35 cellular contexts compared by ENCODE assay signal in the genomic region with DNA sequence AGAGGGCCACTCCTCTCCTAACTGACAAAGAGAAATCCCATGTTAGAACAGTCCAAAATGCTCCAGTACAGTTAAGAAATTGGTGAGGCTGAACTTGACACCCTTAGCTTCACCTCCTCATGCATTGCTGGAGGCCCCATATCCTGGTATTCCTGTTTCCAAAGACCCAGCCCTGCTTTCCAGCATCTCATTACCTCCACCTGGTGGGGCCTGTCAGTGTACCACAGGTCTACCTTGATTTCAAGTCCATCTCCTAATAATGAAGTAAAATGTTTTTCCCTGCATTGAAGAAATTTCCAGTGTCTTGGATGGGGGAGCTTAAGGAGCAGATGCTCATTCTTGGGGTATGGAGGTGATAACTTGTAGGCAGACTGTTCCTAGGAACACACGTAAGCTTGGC.
DNase-seq lines count a peak whose midpoint lies in the region; ATAC-seq and TF ChIP-seq lines count a peak whose summit lies in the region.
"Had no signal": no experiment of that assay in that cellular context is flagged by ENCODE, and none has a peak within 500 bp of the region (broad histone marks: within the 10 kb centered on the region; RNA-seq: fewer than 3 reads in every experiment).

No MANE protein-coding gene starts in this region.

- no peaks in the 10 kb centered on the region for H3K9me3 Mint-ChIP-seq in MCF 10A (ENCODE audit: unreplicated experiment)
- H3K9me3 Mint-ChIP-seq in endodermal cell = peaks cover 37% of the 10 kb centered on the region

- no peak overlapping the region for H2AFZ ChIP-seq in PC-3 (ENCODE audit: low read length)
- H2AFZ ChIP-seq: GM23248 had no signal

- H3K36me3 Mint-ChIP-seq in MCF 10A (ENCODE audit: insufficient read depth, unreplicated experiment) (no peaks in the 10 kb centered on the region), endodermal cell (ENCODE audit: low read depth) (peaks cover 3% of the 10 kb centered on the region)

- H3K27me3 Mint-ChIP-seq in MCF 10A (ENCODE audit: insufficient read depth, unreplicated experiment) (no peaks in the 10 kb centered on the region), endodermal cell (ENCODE audit: insufficient read depth) (peaks cover 2% of the 10 kb centered on the region)

- H3K4me1 ChIP-seq in breast epithelium (no peaks in the 10 kb centered on the region), PC-3 (ENCODE audit: insufficient read depth, low read length) (no peaks in the 10 kb centered on the region), endodermal cell (ENCODE audit: control insufficient read depth, insufficient read depth, low read length) (no peaks in the 10 kb centered on the region)
- H3K4me1 ChIP-seq: Peyer's patch, testis had no signal

- peaks cover 6% of the 10 kb centered on the region in 2 donors for H3K9me3 ChIP-seq in breast epithelium
- H3K9me3 ChIP-seq in PC-3 (ENCODE audit: low read length) = no peaks in the 10 kb centered on the region
- peaks cover 32% of the 10 kb centered on the region for H3K9me3 ChIP-seq in endodermal cell (ENCODE audit: control insufficient read depth, low read length)
- H3K9me3 ChIP-seq: ascending aorta, prostate gland, right lobe of liver, testis had no signal

- no peaks in the 10 kb centered on the region for H4K20me1 ChIP-seq in PC-3 (ENCODE audit: low read length)

- no peaks in the 10 kb centered on the region for H3K4me1 Mint-ChIP-seq in MCF 10A (ENCODE audit: insufficient read depth, unreplicated experiment)
- peaks cover 4% of the 10 kb centered on the region for H3K4me1 Mint-ChIP-seq in endodermal cell
- H3K4me1 Mint-ChIP-seq: WTC11 had no signal

- BruUV-seq in MCF 10A (replicated peaks; lab: Mats Ljungman, UMichigan) = no TSS peak
- BruUV-seq in PC-3 (replicated peaks; lab: Mats Ljungman, UMichigan) = no TSS peak

- POLR2A ChIA-PET in MCF 10A (lab: Yijun Ruan, JAX) = no interaction called here
- POLR2A ChIA-PET in PC-3 (lab: Charles Lee; ENCODE audit: unreplicated experiment) = no interaction called here

- H3F3A ChIP-seq in PC-3 (ENCODE audit: low read length, unreplicated experiment) = no peaks in the 10 kb centered on the region

- no peaks in the 10 kb centered on the region for H3K36me3 ChIP-seq in breast epithelium
- H3K36me3 ChIP-seq in PC-3 (ENCODE audit: low read depth, low read length) = no peaks in the 10 kb centered on the region
- no peaks in the 10 kb centered on the region for H3K36me3 ChIP-seq in endodermal cell (ENCODE audit: control insufficient read depth, insufficient read depth, low read length)
- H3K36me3 ChIP-seq: ascending aorta, esophagus squamous epithelium, heart right ventricle, Peyer's patch, prostate gland, right lobe of liver, spleen had no signal

- H3K27me3 ChIP-seq in breast epithelium (no peaks in the 10 kb centered on the region), PC-3 (ENCODE audit: low read length) (no peaks in the 10 kb centered on the region), endodermal cell (ENCODE audit: control insufficient read depth, insufficient read depth, low read length, poor library complexity, severe bottlenecking) (no peaks in the 10 kb centered on the region)
- H3K27me3 ChIP-seq: ascending aorta, esophagus squamous epithelium, heart right ventricle, Peyer's patch, right lobe of liver, spleen, testis had no signal

- WGBS in endodermal cell (ENCODE audit: insufficient coverage in 1 of 2, insufficient read length in 1 of 2), 2 experiments = 86 to 97% methylated on average over 1 of the region's 1 CpG

- H3K4me3 Mint-ChIP-seq in MCF 10A (ENCODE audit: unreplicated experiment) (no peak overlapping the region), endodermal cell (no peak overlapping the region)
- H3K4me3 Mint-ChIP-seq: activated CD4-positive, alpha-beta T cell treated with anti-CD3 and anti-CD28 coated beads, Interleukin-2, amount 10 ng/mL, durations not matched to agents 24 days and 14 days; activated naive CD8-positive, alpha-beta T cell treated with anti-CD3 and anti-CD28 coated beads, Interleukin-2, amount 10 ng/mL, durations not matched to agents 7 days and 5 days; dendritic cell treated with granulocyte-macrophage colony-stimulating factor and Interleukin-4, amounts not matched to agents 40 ng/mL and 50 ng/mL, for 4 days; stimulated activated naive CD8-positive, alpha-beta T cell treated with anti-CD3 and anti-CD28 coated beads, Interleukin-15, Interleukin-2, amounts not matched to agents 100 ng/mL and 50 ng/mL, for 24 hours; WTC11 had no signal

- no peak overlapping the region for H3K4me2 ChIP-seq in PC-3 (ENCODE audit: low read length)

- TF ChIP-seq POLR2A in breast epithelium (IDR thresholded peaks at IDR 0.05) = no peak

- H3K27ac ChIP-seq in breast epithelium (no peak overlapping the region), PC-3 (ENCODE audit: low read length) (no peak overlapping the region), endodermal cell (ENCODE audit: low read depth, low read length) (no peak overlapping the region)
- H3K27ac ChIP-seq: ascending aorta, esophagus squamous epithelium, GM23248, heart right ventricle, Peyer's patch, prostate gland, right lobe of liver, spleen, testis had no signal

- H3K27ac Mint-ChIP-seq in MCF 10A (ENCODE audit: low read depth, unreplicated experiment) = no peak overlapping the region
- no peak overlapping the region for H3K27ac Mint-ChIP-seq in endodermal cell
- H3K27ac Mint-ChIP-seq: activated CD4-positive, alpha-beta T cell treated with anti-CD3 and anti-CD28 coated beads, Interleukin-2, amount 10 ng/mL, durations not matched to agents 24 days and 14 days; activated naive CD8-positive, alpha-beta T cell treated with anti-CD3 and anti-CD28 coated beads, Interleukin-2, amount 10 ng/mL, durations not matched to agents 7 days and 5 days; dendritic cell treated with granulocyte-macrophage colony-stimulating factor and Interleukin-4, amounts not matched to agents 40 ng/mL and 50 ng/mL, for 4 days; stimulated activated naive CD8-positive, alpha-beta T cell treated with anti-CD3 and anti-CD28 coated beads, Interleukin-15, Interleukin-2, amounts not matched to agents 100 ng/mL and 50 ng/mL, for 24 hours; T-cell; WTC11 had no signal

- intact Hi-C loops in MCF 10A (cut with micrococcal nuclease) = no loop called here
- intact Hi-C loops in breast epithelium (cut with DNase I; ENCODE audit: low total_unique reads) = no loop called here
- intact Hi-C loops in PC-3 (cut with micrococcal nuclease) = no loop called here

- H3K4me3 ChIP-seq in breast epithelium = no peak overlapping the region
- no peak overlapping the region for H3K4me3 ChIP-seq in PC-3 (ENCODE audit: low read length)
- H3K4me3 ChIP-seq in endodermal cell (ENCODE audit: low read length) = no peak overlapping the region
- H3K4me3 ChIP-seq: ascending aorta, esophagus squamous epithelium, GM23248, heart right ventricle, Peyer's patch, prostate gland, right lobe of liver, spleen, testis had no signal

- CTCF ChIA-PET in MCF 10A (lab: Yijun Ruan, JAX) = interaction anchor here (1.0 to 1.3 kb wide), 2 partner anchors 10 to 12 kb away, joined by 3 read pairs; no protein-coding TSS in a partner anchor
- CTCF ChIA-PET in PC-3 (lab: Charles Lee) = no interaction called here

- no peaks in the 10 kb centered on the region for H3K79me2 ChIP-seq in PC-3 (ENCODE audit: low read length)

- no peak overlapping the region for H3K9ac ChIP-seq in PC-3 (ENCODE audit: low read length)
- no peak overlapping the region for H3K9ac ChIP-seq in endodermal cell (ENCODE audit: extremely low read depth, low read length, poor library complexity, severe bottlenecking)
- H3K9ac ChIP-seq: GM23248 had no signal

- H3K9me2 ChIP-seq in PC-3 (replicated peaks; ENCODE audit: low read length) = no peaks in the 10 kb centered on the region

- ATAC-seq in PC-3 = no peak; the same call in 1 of the 2 replicates
- ATAC-seq in HG02981 (IDR thresholded peaks at IDR 0.05; ENCODE audit: unreplicated experiment) = no peak
- ATAC-seq in GM18873 (IDR thresholded peaks at IDR 0.05; ENCODE audit: low FRiP score, unreplicated experiment) = no peak
- ATAC-seq: heart right ventricle; naive thymus-derived CD8-positive, alpha-beta T cell; right lobe of liver; T-cell; WTC11 had no signal

- no peak for TF ChIP-seq CTCF in MCF 10A (IDR thresholded peaks at IDR 0.05; ENCODE audit: unreplicated experiment)
- TF ChIP-seq CTCF in breast epithelium (IDR thresholded peaks at IDR 0.05) = no peak
- TF ChIP-seq CTCF in PC-3 (conservative IDR thresholded peaks at IDR 0.05; ENCODE audit: low read depth, low read length) = peak; percentile 33; the same call in 1 of the 2 replicates
- TF ChIP-seq CTCF in endodermal cell (conservative IDR thresholded peaks at IDR 0.05) = peak; percentile 68

- DNase-seq in MCF 10A (ENCODE audit: unreplicated experiment) (peak; percentile 27), breast epithelium (ENCODE audit: low spot score in 2 of 2) (no peak), PC-3 (peak; percentile 20), endodermal cell (peak; percentile 62), SK-N-DZ (ENCODE audit: low spot score) (no peak), SHP77 treated with DMSO at 0.1 percent for 48 hours (lab: John Stamatoyannopoulos, UW) (no peak)
- DNase-seq: activated CD4-positive, alpha-beta T cell treated with anti-CD3 and anti-CD28 coated beads, Interleukin-2, amount 10 ng/mL, durations not matched to agents 24 days and 14 days; activated CD8-positive, alpha-beta memory T cell treated with anti-CD3 and anti-CD28 coated beads for 24 hours; activated effector memory CD4-positive, alpha-beta T cell treated with Interleukin-2 at 50 U/mL for 16 hours; activated naive CD8-positive, alpha-beta T cell treated with anti-CD3 and anti-CD28 coated beads, Interleukin-2, amount 10 ng/mL, durations not matched to agents 7 days and 5 days; caudate nucleus; esophagus squamous epithelium; foreskin melanocyte; GDM1; GM23248; heart right ventricle; KBM-7; kidney glomerular epithelial cell; midbrain; naive thymus-derived CD8-positive, alpha-beta T cell; NCI-H2029 treated with DMSO at 0.1 percent for 48 hours; NCI-H526; Peyer's patch; right lobe of liver; spleen; stimulated activated CD4-positive, alpha-beta T cell treated with anti-CD3 and anti-CD28 coated beads, Interleukin-2, amount 100 ng/mL, for 24 hours; T-cell; testis had no signal

Comparison
In these comparisons a context has a peak if more than half of its experiments do, and no peak if none do; other contexts are left out.
1. DNase-seq: peak in MCF 10A (single experiment), PC-3 (single experiment) and endodermal cell (single experiment); none in breast epithelium (0 of 2), SK-N-DZ (single experiment) and SHP77 treated with DMSO at 0.1 percent for 48 hours (single experiment).
2. CTCF ChIP-seq: peak in PC-3 (single experiment) and endodermal cell (single experiment); none in MCF 10A (single experiment) and breast epithelium (0 of 3).